ENCODE assay signal across 8 cellular contexts in genomic region chr11:83035070-83035854, GRCh38. TPM values are rescaled to one million over a fixed set of nuclear protein-coding genes. Genes with fewer than 3 reads are reported as not detected.
DNase-seq lines count a peak whose midpoint lies in the region; ATAC-seq and TF ChIP-seq lines count a peak whose summit lies in the region.

No MANE protein-coding gene starts in this region.

- peak overlapping the region; percentile 75 to 84 (median 82) for H3K27ac ChIP-seq in esophagus muscularis mucosa (replicated peaks in 1 of 4)

- peaks cover 30% of the 10 kb centered on the region for H3K4me1 Mint-ChIP-seq in activated T-helper 1 cell treated with anti-CD3 and anti-CD28 coated beads, Interleukin-12 subunit alpha, Interleukin-12 subunit beta, Interleukin-2, Interleukin-4 antibody, amounts not matched to agents 30 ng/mL and 10 ng/mL and 1 ng/mL, durations not matched to agents 14 hours and 24 hours and 36 hours (ENCODE audit: low read depth)

- intact Hi-C loops in esophagus muscularis mucosa (cut with DNase I), result no loop called here
- intact Hi-C loops in activated T-helper 1 cell treated with anti-CD3 and anti-CD28 coated beads, Interleukin-12 subunit alpha, Interleukin-12 subunit beta, Interleukin-2, Interleukin-4 antibody, amounts not matched to agents 30 ng/mL and 10 ng/mL and 1 ng/mL, durations not matched to agents 14 hours and 24 hours and 36 hours (cut with micrococcal nuclease), result no loop called here

- H3K9me3 ChIP-seq in esophagus muscularis mucosa, result no peaks in the 10 kb centered on the region

- H3K27ac Mint-ChIP-seq in activated T-helper 1 cell treated with anti-CD3 and anti-CD28 coated beads, Interleukin-12 subunit alpha, Interleukin-12 subunit beta, Interleukin-2, Interleukin-4 antibody, amounts not matched to agents 30 ng/mL and 10 ng/mL and 1 ng/mL, durations not matched to agents 14 hours and 24 hours and 36 hours, result no peak overlapping the region

- no peaks in the 10 kb centered on the region for H3K9me3 Mint-ChIP-seq in activated T-helper 1 cell treated with anti-CD3 and anti-CD28 coated beads, Interleukin-12 subunit alpha, Interleukin-12 subunit beta, Interleukin-2, Interleukin-4 antibody, amounts not matched to agents 30 ng/mL and 10 ng/mL and 1 ng/mL, durations not matched to agents 14 hours and 24 hours and 36 hours

- peak; percentile 47 for ATAC-seq in GM21360 (IDR thresholded peaks at IDR 0.05; ENCODE audit: unreplicated experiment)
- ATAC-seq in HG03457 (IDR thresholded peaks at IDR 0.05; ENCODE audit: unreplicated experiment), result no peak

- no peak overlapping the region for H3K4me3 ChIP-seq in esophagus muscularis mucosa

- no peak for TF ChIP-seq EP300 in esophagus muscularis mucosa (IDR thresholded peaks at IDR 0.05)

- H3K36me3 ChIP-seq in esophagus muscularis mucosa, result no peaks in the 10 kb centered on the region

- no peaks in the 10 kb centered on the region for H3K27me3 ChIP-seq in esophagus muscularis mucosa

- peaks cover 2% of the 10 kb centered on the region for H3K27me3 Mint-ChIP-seq in activated T-helper 1 cell treated with anti-CD3 and anti-CD28 coated beads, Interleukin-12 subunit alpha, Interleukin-12 subunit beta, Interleukin-2, Interleukin-4 antibody, amounts not matched to agents 30 ng/mL and 10 ng/mL and 1 ng/mL, durations not matched to agents 14 hours and 24 hours and 36 hours (ENCODE audit: insufficient read depth)

- peak; percentile 8 for TF ChIP-seq POLR2A in esophagus muscularis mucosa (IDR thresholded peaks at IDR 0.05; ENCODE audit: low read depth)

- H3K4me1 ChIP-seq in esophagus muscularis mucosa, result peaks cover 39 to 68% (median 65%) of the 10 kb centered on the region in 4 donors

- TF ChIP-seq CTCF in esophagus muscularis mucosa (IDR thresholded peaks at IDR 0.05), result no peak

- H3K4me3 Mint-ChIP-seq in activated T-helper 1 cell treated with anti-CD3 and anti-CD28 coated beads, Interleukin-12 subunit alpha, Interleukin-12 subunit beta, Interleukin-2, Interleukin-4 antibody, amounts not matched to agents 30 ng/mL and 10 ng/mL and 1 ng/mL, durations not matched to agents 14 hours and 24 hours and 36 hours, result no peak overlapping the region

- WGBS in esophagus muscularis mucosa, result 70% methylated on average over 6 of the region's 6 CpGs

- DNase-seq in NCI-H2171 (lab: John Stamatoyannopoulos, UW), result peak; percentile 19
- no peak for DNase-seq in esophagus muscularis mucosa (ENCODE audit: extremely low spot score)
- peak; percentile 43 for DNase-seq in stromal cell of bone marrow (ENCODE audit: low read depth)
- no peak for DNase-seq in stimulated activated CD4-positive, alpha-beta T cell treated with anti-CD3 and anti-CD28 coated beads, Interleukin-4, amount 100 ng/mL, for 24 hours
- DNase-seq in activated T-helper 1 cell treated with anti-CD3 and anti-CD28 coated beads, Interleukin-12 subunit alpha, Interleukin-12 subunit beta, Interleukin-2, Interleukin-4 antibody, amounts not matched to agents 30 ng/mL and 10 ng/mL and 1 ng/mL, durations not matched to agents 14 hours and 24 hours and 36 hours (ENCODE audit: low spot score), result no peak
- no peak for DNase-seq in HK-2 (ENCODE audit: unreplicated experiment)

- peaks cover 25% of the 10 kb centered on the region for H3K36me3 Mint-ChIP-seq in activated T-helper 1 cell treated with anti-CD3 and anti-CD28 coated beads, Interleukin-12 subunit alpha, Interleukin-12 subunit beta, Interleukin-2, Interleukin-4 antibody, amounts not matched to agents 30 ng/mL and 10 ng/mL and 1 ng/mL, durations not matched to agents 14 hours and 24 hours and 36 hours (ENCODE audit: low read depth)

RNA-seq across cellular contexts. Expression of gene RAB30, which starts 36.4 kb away (rescaled TPM):
- total RNA-seq in esophagus muscularis mucosa, result 10 to 100 TPM; 11.3 to 19.8 (median 18.2) TPM
- 15.2 and 16.0 TPM in 2 replicates for total RNA-seq in activated T-helper 1 cell treated with anti-CD3 and anti-CD28 coated beads, Interleukin-12 subunit alpha, Interleukin-12 subunit beta, Interleukin-2, Interleukin-4 antibody, amounts not matched to agents 30 ng/mL and 10 ng/mL and 1 ng/mL, durations not matched to agents 14 hours and 24 hours and 36 hours

Comparison
In these comparisons a context has a peak if more than half of its experiments do, and no peak if none do; other contexts are left out.
1. DNase-seq: peak in NCI-H2171 (single experiment) and stromal cell of bone marrow (single experiment); none in esophagus muscularis mucosa (single experiment), stimulated activated CD4-positive, alpha-beta T cell treated with anti-CD3 and anti-CD28 coated beads, Interleukin-4, amount 100 ng/mL, for 24 hours (single experiment), activated T-helper 1 cell treated with anti-CD3 and anti-CD28 coated beads, Interleukin-12 subunit alpha, Interleukin-12 subunit beta, Interleukin-2, Interleukin-4 antibody, amounts not matched to agents 30 ng/mL and 10 ng/mL and 1 ng/mL, durations not matched to agents 14 hours and 24 hours and 36 hours (single experiment) and HK-2 (single experiment).